8 cellular contexts compared by ENCODE assay signal in the genomic region with DNA sequence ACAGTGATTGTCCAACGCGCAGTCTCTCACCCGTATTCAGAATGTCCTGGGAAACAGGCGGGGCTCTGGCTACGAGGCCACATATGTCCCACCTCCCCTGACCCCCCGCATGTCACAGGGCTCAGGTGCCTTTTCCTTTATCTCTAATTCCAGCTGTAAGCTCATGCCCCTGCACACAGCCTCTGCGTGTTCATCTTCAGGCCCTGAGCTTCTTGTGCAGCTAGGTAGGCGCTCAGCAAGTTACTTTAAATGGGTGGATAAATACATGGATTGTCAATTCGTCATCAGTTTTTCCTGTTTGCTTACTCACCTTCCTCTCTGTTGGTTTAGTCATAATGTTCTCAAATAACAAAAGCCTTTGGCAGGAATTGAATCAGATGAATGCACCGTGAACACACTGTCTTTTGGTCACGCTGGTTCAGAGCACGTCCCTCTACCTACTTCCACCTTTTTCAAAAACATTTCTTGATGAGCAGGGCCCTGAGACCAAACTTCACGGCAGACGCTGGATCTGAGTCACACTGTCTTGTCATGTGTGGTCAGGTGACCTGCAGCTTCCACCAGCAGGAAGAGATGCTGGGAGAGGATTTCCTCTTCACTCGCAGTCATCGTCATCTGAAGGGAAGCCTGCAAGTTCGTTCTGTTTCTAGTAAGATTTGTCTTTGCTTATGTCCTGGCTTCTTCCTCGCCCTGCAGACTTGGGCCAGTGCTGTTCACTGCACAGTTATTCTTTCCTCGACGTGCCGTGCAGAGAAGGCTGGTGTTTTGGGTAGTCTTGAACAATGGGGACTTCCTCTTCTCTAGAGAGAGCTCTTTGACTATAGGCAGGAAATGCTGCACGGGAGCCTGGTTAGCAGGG.
A peak's percentile ranks its signal among the peaks of the same experiment; 100 is the strongest.
DNase-seq lines count a peak whose midpoint lies in the region; ATAC-seq and TF ChIP-seq lines count a peak whose summit lies in the region.

No MANE protein-coding gene starts in this region.

- no peaks in the 10 kb centered on the region for H3K27me3 ChIP-seq in BJ (ENCODE audit: control insufficient read depth, insufficient read depth, low read length)
- H3K27me3 ChIP-seq in Peyer's patch = no peaks in the 10 kb centered on the region
- H3K27me3 ChIP-seq in rectal smooth muscle tissue (ENCODE audit: control insufficient read depth, insufficient read depth, low read length) = no peaks in the 10 kb centered on the region

- H3K4me1 ChIP-seq in Peyer's patch = peaks cover 0 to 8% (median 7%) of the 10 kb centered on the region in 4 donors
- H3K4me1 ChIP-seq in rectal smooth muscle tissue (ENCODE audit: control insufficient read depth, insufficient read depth, low read length) = no peaks in the 10 kb centered on the region

- peak overlapping the region; percentile 59 to 74 (median 70) for H3K27ac ChIP-seq in Peyer's patch
- no peak overlapping the region for H3K27ac ChIP-seq in rectal smooth muscle tissue (ENCODE audit: low read depth, low read length)

- TF ChIP-seq CTCF in BJ (IDR thresholded peaks at IDR 0.05; ENCODE audit: insufficient read depth, low read depth, low read length) = no peak
- TF ChIP-seq CTCF in Peyer's patch (IDR thresholded peaks at IDR 0.05) = no peak
- no peak for TF ChIP-seq CTCF in foreskin fibroblast (IDR thresholded peaks at IDR 0.05; ENCODE audit: low read depth, low read length)

- POLR2A ChIA-PET in BJ (lab: Charles Lee) = no interaction called here

- H3K4me3 ChIP-seq in BJ (ENCODE audit: low read depth, low read length) (no peak overlapping the region), Peyer's patch (peak overlapping the region; percentile 0 to 31 (median 10)), foreskin fibroblast (ENCODE audit: low read depth in 1 of 2, low read length in 2 of 2) (no peak overlapping the region), rectal smooth muscle tissue (ENCODE audit: low read length) (peak overlapping the region; percentile 34)

- peaks cover 3 to 6% of the 10 kb centered on the region in 2 donors for H3K9me3 Mint-ChIP-seq in activated T-cell treated with anti-CD3 and anti-CD28 coated beads, Interleukin-2, amount 50 U/mL, for 72 hours

- CTCF ChIA-PET in BJ (lab: Yijun Ruan, JAX) = no interaction called here

- peaks cover 29% of the 10 kb centered on the region for H3K4me1 Mint-ChIP-seq in activated T-cell treated with anti-CD3 and anti-CD28 coated beads, Interleukin-2, amount 50 U/mL, for 72 hours (ENCODE audit: low read depth)

- DNase-seq in BJ (ENCODE audit: low read depth) (peak; percentile 33), Peyer's patch (peak; percentile 55 to 84 (median 83)), foreskin fibroblast (peak; percentile 64 to 71), cerebellum (ENCODE audit: low spot score) (no peak)
- peak; percentile 69 to 74 for DNase-seq in activated T-cell treated with anti-CD3 and anti-CD28 coated beads, Interleukin-2, amount 50 U/mL, for 72 hours

- ATAC-seq in GM19397 (IDR thresholded peaks at IDR 0.05; ENCODE audit: unreplicated experiment) (peak; percentile 78), HG03520 (IDR thresholded peaks at IDR 0.05; ENCODE audit: unreplicated experiment) (peak; percentile 82)
- peak; percentile 93 to 96 for ATAC-seq in activated T-cell treated with anti-CD3 and anti-CD28 coated beads, Interleukin-2, amount 50 U/mL, for 72 hours (replicated peaks in 1 of 2)

- H3K9ac ChIP-seq in rectal smooth muscle tissue (ENCODE audit: low read length) = no peak overlapping the region

- peaks cover 0 to 15% (median 0%) of the 10 kb centered on the region in 4 donors for H3K9me3 ChIP-seq in Peyer's patch

- no peaks in the 10 kb centered on the region for H3K27me3 Mint-ChIP-seq in activated T-cell treated with anti-CD3 and anti-CD28 coated beads, Interleukin-2, amount 50 U/mL, for 72 hours (ENCODE audit: low read depth)

- no peak for TF ChIP-seq POLR2A in Peyer's patch (IDR thresholded peaks at IDR 0.05)

- peak overlapping the region; percentile 75 to 84 for H3K4me3 Mint-ChIP-seq in activated T-cell treated with anti-CD3 and anti-CD28 coated beads, Interleukin-2, amount 50 U/mL, for 72 hours

- H3K36me3 Mint-ChIP-seq in activated T-cell treated with anti-CD3 and anti-CD28 coated beads, Interleukin-2, amount 50 U/mL, for 72 hours (ENCODE audit: insufficient read depth in 2 of 2) = peaks cover 4 to 9% of the 10 kb centered on the region in 2 donors

- H3K36me3 ChIP-seq in BJ (ENCODE audit: control insufficient read depth, insufficient read depth, low read length) (no peaks in the 10 kb centered on the region), Peyer's patch (no peaks in the 10 kb centered on the region), rectal smooth muscle tissue (ENCODE audit: control insufficient read depth, insufficient read depth, low read length) (no peaks in the 10 kb centered on the region)

- H3K27ac Mint-ChIP-seq in activated T-cell treated with anti-CD3 and anti-CD28 coated beads, Interleukin-2, amount 50 U/mL, for 72 hours = peak overlapping the region; percentile 90

Comparison
In these comparisons a context has a peak if more than half of its experiments do, and no peak if none do; other contexts are left out.
1. H3K4me3 ChIP-seq: peak in Peyer's patch (4 of 4) and rectal smooth muscle tissue (single experiment); none in BJ (single experiment) and foreskin fibroblast (0 of 2).
2. Peak in every context shown above with its lines, with median percentiles within 50 percentile points of each other: ATAC-seq.